Comparison of ENCODE assay signal across 18 cellular contexts in the genomic region with DNA sequence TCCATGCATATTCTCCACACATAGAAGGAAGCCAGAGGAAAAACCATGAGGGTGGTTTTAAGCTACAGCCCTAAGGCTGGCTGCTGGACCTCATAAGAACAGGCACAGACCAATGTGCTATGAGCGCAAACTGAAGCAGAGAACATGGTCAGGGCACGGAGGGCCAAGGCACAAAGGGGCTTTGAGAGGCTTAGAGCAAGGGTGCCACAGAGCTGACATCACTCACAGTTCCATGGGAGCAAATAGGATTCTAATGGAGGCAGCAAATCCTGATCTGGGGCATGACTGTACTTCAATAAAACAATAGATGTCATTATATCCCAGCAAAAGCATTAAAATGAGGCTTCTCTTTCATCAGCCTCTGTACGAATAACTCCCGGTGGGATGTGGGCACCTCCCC.
"Had no signal": no experiment of that assay in that cellular context is flagged by ENCODE, and none has a peak within 500 bp of the region (broad histone marks: within the 10 kb centered on the region; RNA-seq: fewer than 3 reads in every experiment).

No MANE protein-coding gene starts in this region.

- H3K36me3 ChIP-seq: cardiac muscle cell, gastrocnemius medialis had no signal

- H3K9me3 ChIP-seq: gastrocnemius medialis, mucosa of descending colon had no signal

- ATAC-seq: activated CD4-positive, alpha-beta T cell treated with anti-CD3 and anti-CD28 coated beads for 36 hours; activated CD8-positive, alpha-beta T cell treated with anti-CD3 and anti-CD28 coated beads for 36 hours; gastrocnemius medialis; left colon; mucosa of descending colon; natural killer cell; stimulated activated effector memory CD8-positive, alpha-beta T cell treated with anti-CD3 and anti-CD28 coated beads, Interleukin-12 subunit alpha, Interleukin-12 subunit beta, amount 100 ng/mL, for 72 hours; T-cell had no signal

- DNase-seq: activated CD4-positive, alpha-beta T cell treated with anti-CD3 and anti-CD28 coated beads for 36 hours; activated CD8-positive, alpha-beta memory T cell treated with anti-CD3 and anti-CD28 coated beads, Interleukin-2, amount 50 U/mL, for 4 hours; activated CD8-positive, alpha-beta T cell treated with anti-CD3 and anti-CD28 coated beads for 36 hours; activated naive CD8-positive, alpha-beta T cell treated with anti-CD3 and anti-CD28 coated beads, Interleukin-2, amount 10 ng/mL, durations not matched to agents 7 days and 5 days; effector CD8-positive, alpha-beta T cell; gastrocnemius medialis; immature natural killer cell; left colon; mucosa of descending colon; natural killer cell; retina; T-cell had no signal

- H3K4me3 ChIP-seq: cardiac muscle cell, coronary artery, gastrocnemius medialis, lung, mucosa of descending colon, SK-N-MC, skin epidermis had no signal

- H3K27me3 ChIP-seq: gastrocnemius medialis had no signal

- H3K27ac ChIP-seq: cardiac muscle cell, coronary artery, gastrocnemius medialis, SK-N-MC, skin epidermis had no signal
